In the genomic region with DNA sequence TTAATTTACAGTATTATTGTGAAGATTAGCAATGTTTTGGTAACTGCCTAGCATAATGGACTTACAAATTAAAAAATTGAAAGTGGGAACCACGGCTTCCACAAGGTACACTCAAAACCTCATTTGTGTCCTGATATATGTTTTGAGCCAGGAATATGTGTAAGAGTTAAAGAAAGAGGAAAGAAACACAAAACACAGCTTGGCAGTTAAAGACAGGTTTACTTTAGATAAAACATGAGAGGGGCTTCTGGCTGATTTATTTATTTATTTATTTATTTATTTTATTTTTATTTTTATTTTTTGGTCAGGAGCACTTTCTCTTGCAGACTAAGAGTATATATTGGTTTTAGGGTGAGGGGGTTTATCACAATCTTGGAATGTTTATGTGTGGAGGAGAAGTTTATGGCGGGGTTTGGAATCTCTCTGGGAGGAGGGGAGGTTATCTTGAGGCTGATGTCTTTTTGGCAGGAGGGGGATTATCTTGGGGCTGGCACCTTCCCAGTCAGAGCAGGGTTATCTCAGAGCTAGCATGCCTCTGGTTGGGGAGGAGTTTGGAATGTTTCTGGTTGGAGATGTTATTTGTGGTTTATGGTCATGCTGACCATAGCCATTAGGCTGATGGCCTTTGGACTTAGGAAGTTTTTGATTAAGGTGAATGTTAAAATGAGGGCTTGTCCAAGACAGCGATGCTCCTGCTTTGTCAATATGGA, we compare ENCODE assay signal across 26 cellular contexts.
"Had no signal": no experiment of that assay in that cellular context is flagged by ENCODE, and none has a peak within 500 bp of the region (broad histone marks: within the 10 kb centered on the region; RNA-seq: fewer than 3 reads in every experiment).

No MANE protein-coding gene starts in this region.

- H3K4me3 ChIP-seq: coronary artery, dorsolateral prefrontal cortex, neural progenitor cell, psoas muscle, spleen, tibial nerve had no signal

- H3K27me3 Mint-ChIP-seq: activated T-helper 17 cell treated with anti-CD3 and anti-CD28 coated beads, Interleukin-2, amount 50 U/mL, for 72 hours had no signal

- H3K9ac ChIP-seq: neural progenitor cell, parathyroid adenoma had no signal

- H3K27ac Mint-ChIP-seq: activated naive CD4-positive, alpha-beta T cell treated with anti-CD3 and anti-CD28 coated beads, Interleukin-2, amount 50 U/mL, for 72 hours; activated T-helper 17 cell treated with anti-CD3 and anti-CD28 coated beads, Interleukin-2, amount 50 U/mL, for 72 hours; memory B cell; natural killer cell; neural progenitor cell had no signal

- H3K9me3 Mint-ChIP-seq: activated naive CD4-positive, alpha-beta T cell treated with anti-CD3 and anti-CD28 coated beads, Interleukin-2, amount 50 U/mL, for 72 hours; activated T-helper 17 cell treated with anti-CD3 and anti-CD28 coated beads, Interleukin-2, amount 50 U/mL, for 72 hours; memory B cell; natural killer cell; T-cell had no signal

- DNase-seq: activated CD4-positive, alpha-beta T cell treated with anti-CD3 and anti-CD28 coated beads for 4 hours; activated CD4-positive, alpha-beta T cell treated with anti-CD3 and anti-CD28 coated beads, Interleukin-2, amount 50 U/mL, for 48 hours; activated CD8-positive, alpha-beta memory T cell treated with anti-CD3 and anti-CD28 coated beads for 24 hours; activated gamma-delta T cell treated with Interleukin-2 at 50 U/mL for 16 hours; activated T-cell treated with anti-CD3 and anti-CD28 coated beads, Interleukin-2, amount 50 U/mL, for 1 hour; anterior cingulate cortex; dorsolateral prefrontal cortex; effector memory CD4-positive, alpha-beta T cell; glutamatergic neuron; kidney; midbrain; natural killer cell; occipital lobe; psoas muscle; spleen; stimulated activated naive CD4-positive, alpha-beta T cell; T-cell; T-helper 9 cell had no signal

- H3K36me3 ChIP-seq: neural progenitor cell, spleen, tibial nerve had no signal

- H3K4me3 Mint-ChIP-seq: activated T-helper 17 cell treated with anti-CD3 and anti-CD28 coated beads, Interleukin-2, amount 50 U/mL, for 72 hours; memory B cell; natural killer cell; neural progenitor cell; T-cell had no signal

- H3K4me1 ChIP-seq: neural progenitor cell, parathyroid adenoma, psoas muscle, spleen, tibial nerve had no signal

- H3K27ac ChIP-seq: coronary artery, dorsolateral prefrontal cortex, neural progenitor cell, parathyroid adenoma, psoas muscle, spleen, tibial nerve, VCaP had no signal

- H3K36me3 Mint-ChIP-seq: activated naive CD4-positive, alpha-beta T cell treated with anti-CD3 and anti-CD28 coated beads, Interleukin-2, amount 50 U/mL, for 72 hours; memory B cell; natural killer cell; neural progenitor cell; T-cell had no signal

- H3K4me1 Mint-ChIP-seq: activated T-helper 17 cell treated with anti-CD3 and anti-CD28 coated beads, Interleukin-2, amount 50 U/mL, for 72 hours; memory B cell; neural progenitor cell had no signal

- ATAC-seq: activated naive CD4-positive, alpha-beta T cell treated with anti-CD3 and anti-CD28 coated beads, Interleukin-2, amount 50 U/mL, for 72 hours; activated T-helper 17 cell treated with anti-CD3 and anti-CD28 coated beads, Interleukin-2, amount 50 U/mL, for 72 hours; natural killer cell; psoas muscle had no signal

- H3K9me3 ChIP-seq: psoas muscle, tibial nerve had no signal

- H3K27me3 ChIP-seq: neural progenitor cell, tibial nerve had no signal
